Comparison of ENCODE assay signal across 1 cellular context in the genomic region with DNA sequence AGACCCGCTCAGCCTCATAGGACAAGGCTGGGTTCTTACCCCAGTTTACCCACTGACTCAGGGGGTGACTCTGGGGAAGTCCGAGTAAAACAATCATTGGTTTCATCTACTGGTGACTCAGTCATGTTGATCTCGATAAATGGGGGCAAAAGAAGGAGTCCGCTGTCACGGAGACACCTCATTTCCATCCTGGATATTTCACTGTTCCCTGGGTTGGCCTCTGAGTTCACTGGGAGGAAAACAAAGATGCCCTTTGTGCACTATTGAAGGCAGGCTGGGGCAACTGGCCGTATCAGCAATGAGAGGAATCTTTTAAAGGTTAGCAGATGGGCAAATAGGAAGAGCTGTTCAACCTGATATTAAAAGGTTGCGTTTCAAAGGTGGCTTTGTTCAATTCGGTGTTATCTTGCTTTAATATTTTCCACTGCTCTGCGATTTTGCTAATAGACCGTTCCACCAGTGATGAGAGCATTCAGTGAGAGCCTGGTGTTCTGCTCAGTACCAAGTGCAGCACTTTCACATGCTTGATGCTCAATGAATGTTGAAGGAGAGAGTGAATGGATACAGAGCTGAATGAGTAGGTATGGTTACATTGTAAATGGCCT.
A peak's percentile ranks its signal among the peaks of the same experiment; 100 is the strongest.
TF ChIP-seq lines count a peak whose summit lies in the region.

No MANE protein-coding gene starts in this region.

TF ChIP-seq in HepG2, 621 proteins besides CTCF, POLR2A, EP300 and RAD21 (continued from another document and continues in another):
- TF ChIP-seq, protein P1, sequence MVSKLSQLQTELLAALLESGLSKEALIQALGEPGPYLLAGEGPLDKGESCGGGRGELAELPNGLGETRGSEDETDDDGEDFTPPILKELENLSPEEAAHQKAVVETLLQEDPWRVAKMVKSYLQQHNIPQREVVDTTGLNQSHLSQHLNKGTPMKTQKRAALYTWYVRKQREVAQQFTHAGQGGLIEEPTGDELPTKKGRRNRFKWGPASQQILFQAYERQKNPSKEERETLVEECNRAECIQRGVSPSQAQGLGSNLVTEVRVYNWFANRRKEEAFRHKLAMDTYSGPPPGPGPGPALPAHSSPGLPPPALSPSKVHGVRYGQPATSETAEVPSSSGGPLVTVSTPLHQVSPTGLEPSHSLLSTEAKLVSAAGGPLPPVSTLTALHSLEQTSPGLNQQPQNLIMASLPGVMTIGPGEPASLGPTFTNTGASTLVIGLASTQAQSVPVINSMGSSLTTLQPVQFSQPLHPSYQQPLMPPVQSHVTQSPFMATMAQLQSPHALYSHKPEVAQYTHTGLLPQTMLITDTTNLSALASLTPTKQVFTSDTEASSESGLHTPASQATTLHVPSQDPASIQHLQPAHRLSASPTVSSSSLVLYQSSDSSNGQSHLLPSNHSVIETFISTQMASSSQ (IDR thresholded peaks at IDR 0.05; ENCODE audit: low read depth), result peak; percentile 48; the same call in 1 of the 2 replicates
- TF ChIP-seq, protein P1 (CRISPR knock-in tag; IDR thresholded peaks at IDR 0.05; ENCODE audit: borderline replicate concordance), result peak; percentile 85; the same call in 1 of the 2 replicates
- TF ChIP-seq ZNF441 (CRISPR knock-in tag; IDR thresholded peaks at IDR 0.05; ENCODE audit: borderline replicate concordance) (no peak), ZNF589 (CRISPR knock-in tag; conservative IDR thresholded peaks at IDR 0.05) (no peak), DPF2 (CRISPR knock-in tag; IDR thresholded peaks at IDR 0.05; ENCODE audit: borderline replicate concordance, low read depth) (no peak), ZNF124 (CRISPR knock-in tag; IDR thresholded peaks at IDR 0.05) (no peak), REPIN1 (CRISPR knock-in tag; IDR thresholded peaks at IDR 0.05; ENCODE audit: borderline replicate concordance, low read depth) (peak; percentile 74; the same call in 1 of the 2 replicates), SPEN (CRISPR knock-in tag; IDR thresholded peaks at IDR 0.05; ENCODE audit: low read depth) (no peak), NR2F6 (IDR thresholded peaks at IDR 0.05) (peak; percentile 71), NR2F6 (CRISPR knock-in tag; IDR thresholded peaks at IDR 0.05) (peak; percentile 81), NFRKB (IDR thresholded peaks at IDR 0.05) (no peak), BRCA1 (CRISPR knock-in tag; IDR thresholded peaks at IDR 0.05) (no peak), HIVEP1 (CRISPR knock-in tag; IDR thresholded peaks at IDR 0.05) (no peak), POLR2G (IDR thresholded peaks at IDR 0.05; ENCODE audit: low read depth, low read length) (peak; percentile 98), MIER2 (CRISPR knock-in tag; IDR thresholded peaks at IDR 0.05) (peak; percentile 50; the same call in 1 of the 2 replicates), XRCC5 (optimal IDR thresholded peaks at IDR 0.05; ENCODE audit: low read length) (peak; percentile 58), TOE1 (CRISPR knock-in tag; IDR thresholded peaks at IDR 0.05) (no peak), ZEB1 (IDR thresholded peaks at IDR 0.05; ENCODE audit: insufficient replicate concordance, low read depth) (peak; percentile 27), ZNF652 (CRISPR knock-in tag; IDR thresholded peaks at IDR 0.05; ENCODE audit: borderline replicate concordance, low read depth) (no peak), ARID2 (CRISPR knock-in tag; IDR thresholded peaks at IDR 0.05; ENCODE audit: borderline replicate concordance) (no peak), SP140L (CRISPR knock-in tag; IDR thresholded peaks at IDR 0.05; ENCODE audit: borderline replicate concordance) (no peak), ZNF143 (CRISPR knock-in tag; IDR thresholded peaks at IDR 0.05) (no peak), ZNF550 (CRISPR knock-in tag; IDR thresholded peaks at IDR 0.05; ENCODE audit: borderline replicate concordance) (no peak), SP1 (IDR thresholded peaks at IDR 0.05) (no peak), SP1 (CRISPR knock-in tag; IDR thresholded peaks at IDR 0.05) (no peak)
- TF ChIP-seq, protein P2, sequence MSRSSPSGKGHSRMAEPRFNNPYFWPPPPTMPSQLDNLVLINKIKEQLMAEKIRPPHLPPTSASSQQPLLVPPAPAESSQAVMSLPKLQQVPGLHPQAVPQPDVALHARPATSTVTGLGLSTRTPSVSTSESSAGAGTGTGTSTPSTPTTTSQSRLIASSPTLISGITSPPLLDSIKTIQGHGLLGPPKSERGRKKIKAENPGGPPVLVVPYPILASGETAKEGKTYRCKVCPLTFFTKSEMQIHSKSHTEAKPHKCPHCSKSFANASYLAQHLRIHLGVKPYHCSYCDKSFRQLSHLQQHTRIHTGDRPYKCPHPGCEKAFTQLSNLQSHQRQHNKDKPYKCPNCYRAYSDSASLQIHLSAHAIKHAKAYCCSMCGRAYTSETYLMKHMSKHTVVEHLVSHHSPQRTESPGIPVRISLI (CRISPR knock-in tag; IDR thresholded peaks at IDR 0.05; ENCODE audit: borderline replicate concordance), result no peak
- TF ChIP-seq, protein P3, sequence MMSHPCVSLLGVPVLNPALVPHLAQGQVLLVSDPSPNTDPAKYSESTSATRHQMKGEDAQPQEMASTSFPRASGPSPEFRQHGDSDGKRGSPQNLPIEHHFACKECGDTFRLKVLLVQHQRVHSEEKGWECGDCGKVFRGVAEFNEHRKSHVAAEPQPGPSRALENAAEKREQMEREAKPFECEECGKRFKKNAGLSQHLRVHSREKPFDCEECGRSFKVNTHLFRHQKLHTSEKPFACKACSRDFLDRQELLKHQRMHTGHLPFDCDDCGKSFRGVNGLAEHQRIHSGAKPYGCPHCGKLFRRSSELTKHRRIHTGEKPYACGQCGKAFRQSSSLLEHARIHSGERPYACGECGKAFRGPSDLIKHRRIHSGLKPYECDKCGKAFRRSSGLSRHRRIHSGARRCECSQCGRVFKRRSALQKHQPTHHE (CRISPR knock-in tag; IDR thresholded peaks at IDR 0.05; ENCODE audit: borderline replicate concordance), result no peak
- TF ChIP-seq, protein P4, sequence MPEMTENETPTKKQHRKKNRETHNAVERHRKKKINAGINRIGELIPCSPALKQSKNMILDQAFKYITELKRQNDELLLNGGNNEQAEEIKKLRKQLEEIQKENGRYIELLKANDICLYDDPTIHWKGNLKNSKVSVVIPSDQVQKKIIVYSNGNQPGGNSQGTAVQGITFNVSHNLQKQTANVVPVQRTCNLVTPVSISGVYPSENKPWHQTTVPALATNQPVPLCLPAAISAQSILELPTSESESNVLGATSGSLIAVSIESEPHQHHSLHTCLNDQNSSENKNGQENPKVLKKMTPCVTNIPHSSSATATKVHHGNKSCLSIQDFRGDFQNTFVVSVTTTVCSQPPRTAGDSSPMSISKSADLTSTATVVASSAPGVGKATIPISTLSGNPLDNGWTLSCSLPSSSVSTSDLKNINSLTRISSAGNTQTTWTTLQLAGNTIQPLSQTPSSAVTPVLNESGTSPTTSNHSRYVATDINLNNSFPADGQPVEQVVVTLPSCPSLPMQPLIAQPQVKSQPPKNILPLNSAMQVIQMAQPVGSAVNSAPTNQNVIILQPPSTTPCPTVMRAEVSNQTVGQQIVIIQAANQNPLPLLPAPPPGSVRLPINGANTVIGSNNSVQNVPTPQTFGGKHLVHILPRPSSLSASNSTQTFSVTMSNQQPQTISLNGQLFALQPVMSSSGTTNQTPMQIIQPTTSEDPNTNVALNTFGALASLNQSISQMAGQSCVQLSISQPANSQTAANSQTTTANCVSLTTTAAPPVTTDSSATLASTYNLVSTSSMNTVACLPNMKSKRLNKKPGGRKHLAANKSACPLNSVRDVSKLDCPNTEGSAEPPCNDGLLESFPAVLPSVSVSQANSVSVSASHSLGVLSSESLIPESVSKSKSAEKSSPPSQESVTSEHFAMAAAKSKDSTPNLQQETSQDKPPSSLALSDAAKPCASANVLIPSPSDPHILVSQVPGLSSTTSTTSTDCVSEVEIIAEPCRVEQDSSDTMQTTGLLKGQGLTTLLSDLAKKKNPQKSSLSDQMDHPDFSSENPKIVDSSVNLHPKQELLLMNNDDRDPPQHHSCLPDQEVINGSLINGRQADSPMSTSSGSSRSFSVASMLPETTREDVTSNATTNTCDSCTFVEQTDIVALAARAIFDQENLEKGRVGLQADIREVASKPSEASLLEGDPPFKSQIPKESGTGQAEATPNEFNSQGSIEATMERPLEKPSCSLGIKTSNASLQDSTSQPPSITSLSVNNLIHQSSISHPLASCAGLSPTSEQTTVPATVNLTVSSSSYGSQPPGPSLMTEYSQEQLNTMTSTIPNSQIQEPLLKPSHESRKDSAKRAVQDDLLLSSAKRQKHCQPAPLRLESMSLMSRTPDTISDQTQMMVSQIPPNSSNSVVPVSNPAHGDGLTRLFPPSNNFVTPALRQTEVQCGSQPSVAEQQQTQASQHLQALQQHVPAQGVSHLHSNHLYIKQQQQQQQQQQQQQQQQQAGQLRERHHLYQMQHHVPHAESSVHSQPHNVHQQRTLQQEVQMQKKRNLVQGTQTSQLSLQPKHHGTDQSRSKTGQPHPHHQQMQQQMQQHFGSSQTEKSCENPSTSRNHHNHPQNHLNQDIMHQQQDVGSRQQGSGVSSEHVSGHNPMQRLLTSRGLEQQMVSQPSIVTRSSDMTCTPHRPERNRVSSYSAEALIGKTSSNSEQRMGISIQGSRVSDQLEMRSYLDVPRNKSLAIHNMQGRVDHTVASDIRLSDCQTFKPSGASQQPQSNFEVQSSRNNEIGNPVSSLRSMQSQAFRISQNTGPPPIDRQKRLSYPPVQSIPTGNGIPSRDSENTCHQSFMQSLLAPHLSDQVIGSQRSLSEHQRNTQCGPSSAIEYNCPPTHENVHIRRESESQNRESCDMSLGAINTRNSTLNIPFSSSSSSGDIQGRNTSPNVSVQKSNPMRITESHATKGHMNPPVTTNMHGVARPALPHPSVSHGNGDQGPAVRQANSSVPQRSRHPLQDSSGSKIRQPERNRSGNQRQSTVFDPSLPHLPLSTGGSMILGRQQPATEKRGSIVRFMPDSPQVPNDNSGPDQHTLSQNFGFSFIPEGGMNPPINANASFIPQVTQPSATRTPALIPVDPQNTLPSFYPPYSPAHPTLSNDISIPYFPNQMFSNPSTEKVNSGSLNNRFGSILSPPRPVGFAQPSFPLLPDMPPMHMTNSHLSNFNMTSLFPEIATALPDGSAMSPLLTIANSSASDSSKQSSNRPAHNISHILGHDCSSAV (CRISPR knock-in tag; IDR thresholded peaks at IDR 0.05; ENCODE audit: borderline replicate concordance), result no peak
- TF ChIP-seq, protein P5, sequence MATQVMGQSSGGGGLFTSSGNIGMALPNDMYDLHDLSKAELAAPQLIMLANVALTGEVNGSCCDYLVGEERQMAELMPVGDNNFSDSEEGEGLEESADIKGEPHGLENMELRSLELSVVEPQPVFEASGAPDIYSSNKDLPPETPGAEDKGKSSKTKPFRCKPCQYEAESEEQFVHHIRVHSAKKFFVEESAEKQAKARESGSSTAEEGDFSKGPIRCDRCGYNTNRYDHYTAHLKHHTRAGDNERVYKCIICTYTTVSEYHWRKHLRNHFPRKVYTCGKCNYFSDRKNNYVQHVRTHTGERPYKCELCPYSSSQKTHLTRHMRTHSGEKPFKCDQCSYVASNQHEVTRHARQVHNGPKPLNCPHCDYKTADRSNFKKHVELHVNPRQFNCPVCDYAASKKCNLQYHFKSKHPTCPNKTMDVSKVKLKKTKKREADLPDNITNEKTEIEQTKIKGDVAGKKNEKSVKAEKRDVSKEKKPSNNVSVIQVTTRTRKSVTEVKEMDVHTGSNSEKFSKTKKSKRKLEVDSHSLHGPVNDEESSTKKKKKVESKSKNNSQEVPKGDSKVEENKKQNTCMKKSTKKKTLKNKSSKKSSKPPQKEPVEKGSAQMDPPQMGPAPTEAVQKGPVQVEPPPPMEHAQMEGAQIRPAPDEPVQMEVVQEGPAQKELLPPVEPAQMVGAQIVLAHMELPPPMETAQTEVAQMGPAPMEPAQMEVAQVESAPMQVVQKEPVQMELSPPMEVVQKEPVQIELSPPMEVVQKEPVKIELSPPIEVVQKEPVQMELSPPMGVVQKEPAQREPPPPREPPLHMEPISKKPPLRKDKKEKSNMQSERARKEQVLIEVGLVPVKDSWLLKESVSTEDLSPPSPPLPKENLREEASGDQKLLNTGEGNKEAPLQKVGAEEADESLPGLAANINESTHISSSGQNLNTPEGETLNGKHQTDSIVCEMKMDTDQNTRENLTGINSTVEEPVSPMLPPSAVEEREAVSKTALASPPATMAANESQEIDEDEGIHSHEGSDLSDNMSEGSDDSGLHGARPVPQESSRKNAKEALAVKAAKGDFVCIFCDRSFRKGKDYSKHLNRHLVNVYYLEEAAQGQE (IDR thresholded peaks at IDR 0.05; ENCODE audit: borderline replicate concordance in 1 of 2, low read depth in 1 of 2, low read length in 2 of 2), result no peak
- TF ChIP-seq, protein P6, sequence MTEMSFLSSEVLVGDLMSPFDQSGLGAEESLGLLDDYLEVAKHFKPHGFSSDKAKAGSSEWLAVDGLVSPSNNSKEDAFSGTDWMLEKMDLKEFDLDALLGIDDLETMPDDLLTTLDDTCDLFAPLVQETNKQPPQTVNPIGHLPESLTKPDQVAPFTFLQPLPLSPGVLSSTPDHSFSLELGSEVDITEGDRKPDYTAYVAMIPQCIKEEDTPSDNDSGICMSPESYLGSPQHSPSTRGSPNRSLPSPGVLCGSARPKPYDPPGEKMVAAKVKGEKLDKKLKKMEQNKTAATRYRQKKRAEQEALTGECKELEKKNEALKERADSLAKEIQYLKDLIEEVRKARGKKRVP (CRISPR knock-in tag; IDR thresholded peaks at IDR 0.05), result peak in 1 of 2 experiments; percentile 51; a peak in 1 of 4 replicates
- TF ChIP-seq, protein P7, sequence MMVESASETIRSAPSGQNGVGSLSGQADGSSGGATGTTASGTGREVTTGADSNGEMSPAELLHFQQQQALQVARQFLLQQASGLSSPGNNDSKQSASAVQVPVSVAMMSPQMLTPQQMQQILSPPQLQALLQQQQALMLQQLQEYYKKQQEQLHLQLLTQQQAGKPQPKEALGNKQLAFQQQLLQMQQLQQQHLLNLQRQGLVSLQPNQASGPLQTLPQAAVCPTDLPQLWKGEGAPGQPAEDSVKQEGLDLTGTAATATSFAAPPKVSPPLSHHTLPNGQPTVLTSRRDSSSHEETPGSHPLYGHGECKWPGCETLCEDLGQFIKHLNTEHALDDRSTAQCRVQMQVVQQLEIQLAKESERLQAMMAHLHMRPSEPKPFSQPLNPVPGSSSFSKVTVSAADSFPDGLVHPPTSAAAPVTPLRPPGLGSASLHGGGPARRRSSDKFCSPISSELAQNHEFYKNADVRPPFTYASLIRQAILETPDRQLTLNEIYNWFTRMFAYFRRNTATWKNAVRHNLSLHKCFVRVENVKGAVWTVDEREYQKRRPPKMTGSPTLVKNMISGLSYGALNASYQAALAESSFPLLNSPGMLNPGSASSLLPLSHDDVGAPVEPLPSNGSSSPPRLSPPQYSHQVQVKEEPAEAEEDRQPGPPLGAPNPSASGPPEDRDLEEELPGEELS (CRISPR knock-in tag; IDR thresholded peaks at IDR 0.05), result peak; percentile 91
